Comparison of ENCODE assay signal across 18 cellular contexts in genomic region chr17:82127704-82128103, GRCh38. TPM values are rescaled to one million over a fixed set of nuclear protein-coding genes. Genes with fewer than 3 reads are reported as not detected.
A peak's percentile ranks its signal among the peaks of the same experiment; 100 is the strongest.
DNase-seq lines count a peak whose midpoint lies in the region; ATAC-seq and TF ChIP-seq lines count a peak whose summit lies in the region.
"Had no signal": no experiment of that assay in that cellular context is flagged by ENCODE, and none has a peak within 500 bp of the region (broad histone marks: within the 10 kb centered on the region; RNA-seq: fewer than 3 reads in every experiment).

No MANE protein-coding gene starts in this region.

- peaks cover 30% of the 10 kb centered on the region for H3K4me1 Mint-ChIP-seq in activated CD4-positive, alpha-beta memory T cell treated with anti-CD3 and anti-CD28 coated beads, Interleukin-2, amount 10 ng/mL, durations not matched to agents 7 days and 5 days
- peaks cover 29 to 77% (median 59%) of the 10 kb centered on the region in 7 donors for H3K4me1 Mint-ChIP-seq in naive thymus-derived CD4-positive, alpha-beta T cell

- TF ChIP-seq CTCF in DND-41 (IDR thresholded peaks at IDR 0.05; ENCODE audit: borderline replicate concordance, extremely low read depth, low read length, poor library complexity, severe bottlenecking) (no peak), omental fat pad (IDR thresholded peaks at IDR 0.05) (no peak)

- no peak overlapping the region for H3K4me3 ChIP-seq in DND-41 (ENCODE audit: low read depth in 1 of 2, low read length in 2 of 2)
- H3K4me3 ChIP-seq in naive thymus-derived CD4-positive, alpha-beta T cell (ENCODE audit: low read length) = peak overlapping the region; percentile 23
- H3K4me3 ChIP-seq: coronary artery, suprapubic skin had no signal

- no peaks in the 10 kb centered on the region for H3K9me3 ChIP-seq in DND-41 (ENCODE audit: insufficient read depth, low read length, severe bottlenecking)
- no peaks in the 10 kb centered on the region for H3K9me3 ChIP-seq in naive thymus-derived CD4-positive, alpha-beta T cell (ENCODE audit: control insufficient read depth in 2 of 3, low read length in 3 of 3)
- H3K9me3 ChIP-seq: suprapubic skin had no signal

- POLR2A ChIA-PET in activated CD4-positive, alpha-beta memory T cell treated with anti-CD3 and anti-CD28 coated beads, Interleukin-2, amount 10 ng/mL, durations not matched to agents 7 days and 5 days (lab: Charles Lee) = interaction anchor here (1.4 to 3.4 kb wide), 4 partner anchors 21 to 97 kb away, joined by 5 to 21 read pairs (median 7); partner anchors contain the start of gene DCXR
- POLR2A ChIA-PET in naive thymus-derived CD4-positive, alpha-beta T cell (lab: Charles Lee) = interaction anchor here (0.6 to 3.2 kb wide), 12 partner anchors 9 to 445 kb away, joined by 3 to 28 read pairs (median 6); partner anchors contain the start of genes DCXR, DUS1L, FASN and FOXK2

- H3K27ac Mint-ChIP-seq in activated CD4-positive, alpha-beta memory T cell treated with anti-CD3 and anti-CD28 coated beads, Interleukin-2, amount 10 ng/mL, durations not matched to agents 7 days and 5 days = peak overlapping the region; percentile 95
- peak overlapping the region; percentile 93 to 100 (median 98) for H3K27ac Mint-ChIP-seq in naive thymus-derived CD4-positive, alpha-beta T cell

- H2AFZ ChIP-seq in DND-41 (ENCODE audit: low read depth, low read length) = no peak overlapping the region

- H3K79me2 ChIP-seq in DND-41 (ENCODE audit: insufficient read depth, low read length) = no peaks in the 10 kb centered on the region

- no peak overlapping the region for H3K4me3 Mint-ChIP-seq in activated CD4-positive, alpha-beta memory T cell treated with anti-CD3 and anti-CD28 coated beads, Interleukin-2, amount 10 ng/mL, durations not matched to agents 7 days and 5 days
- H3K4me3 Mint-ChIP-seq in naive thymus-derived CD4-positive, alpha-beta T cell = peak overlapping the region; percentile 71 to 87 (median 84)

- no peaks in the 10 kb centered on the region for H3K9me3 Mint-ChIP-seq in activated CD4-positive, alpha-beta memory T cell treated with anti-CD3 and anti-CD28 coated beads, Interleukin-2, amount 10 ng/mL, durations not matched to agents 7 days and 5 days
- H3K9me3 Mint-ChIP-seq in naive thymus-derived CD4-positive, alpha-beta T cell = peaks cover 0 to 6% (median 0%) of the 10 kb centered on the region in 11 donors

- peaks cover 11% of the 10 kb centered on the region; the same call in 1 of the 2 replicates for H3K36me3 ChIP-seq in DND-41 (ENCODE audit: insufficient read depth, low read length)
- H3K36me3 ChIP-seq in naive thymus-derived CD4-positive, alpha-beta T cell (ENCODE audit: control insufficient read depth in 2 of 3, insufficient read depth in 3 of 3, low read length in 3 of 3) = no peaks in the 10 kb centered on the region
- H3K36me3 ChIP-seq: brain microvascular endothelial cell had no signal

- intact Hi-C loops in naive thymus-derived CD4-positive, alpha-beta T cell (cut with micrococcal nuclease) = loop anchor here (1.0 to 10.0 kb wide), 6 partner anchors 21 to 193 kb away; partner anchors contain the start of gene CCDC57 (in 1 of the 2)

- peaks cover 6% of the 10 kb centered on the region for H4K20me1 ChIP-seq in DND-41 (ENCODE audit: insufficient read depth, low read length)

- ATAC-seq in DND-41 (ENCODE audit: insufficient read depth, low read depth) = no peak
- ATAC-seq in naive thymus-derived CD4-positive, alpha-beta T cell = peak; percentile 17
- no peak for ATAC-seq in omental fat pad (ENCODE audit: low FRiP score)

- no peaks in the 10 kb centered on the region for H3K36me3 Mint-ChIP-seq in activated CD4-positive, alpha-beta memory T cell treated with anti-CD3 and anti-CD28 coated beads, Interleukin-2, amount 10 ng/mL, durations not matched to agents 7 days and 5 days (ENCODE audit: low read depth)
- H3K36me3 Mint-ChIP-seq in naive thymus-derived CD4-positive, alpha-beta T cell = peaks cover 0 to 13% (median 3%) of the 10 kb centered on the region in 5 donors

- peak overlapping the region; percentile 67 for H3K27ac ChIP-seq in DND-41 (ENCODE audit: low read length)
- H3K27ac ChIP-seq in naive thymus-derived CD4-positive, alpha-beta T cell (ENCODE audit: low read depth, low read length) = peak overlapping the region; percentile 97
- H3K27ac ChIP-seq: brain microvascular endothelial cell, coronary artery, KMS-11, suprapubic skin, VCaP had no signal

- peaks cover 24% of the 10 kb centered on the region for H3K4me1 ChIP-seq in DND-41 (ENCODE audit: insufficient read depth, low read length)
- peaks cover 36 to 68% of the 10 kb centered on the region in 2 donors for H3K4me1 ChIP-seq in naive thymus-derived CD4-positive, alpha-beta T cell (ENCODE audit: control insufficient read depth in 2 of 2, insufficient read depth in 2 of 2, low read length in 2 of 2)

- H3K27me3 Mint-ChIP-seq in activated CD4-positive, alpha-beta memory T cell treated with anti-CD3 and anti-CD28 coated beads, Interleukin-2, amount 10 ng/mL, durations not matched to agents 7 days and 5 days = no peaks in the 10 kb centered on the region
- H3K27me3 Mint-ChIP-seq in naive thymus-derived CD4-positive, alpha-beta T cell = no peaks in the 10 kb centered on the region

- CTCF ChIA-PET in activated CD4-positive, alpha-beta memory T cell treated with anti-CD3 and anti-CD28 coated beads, Interleukin-2, amount 10 ng/mL, durations not matched to agents 7 days and 5 days (lab: Charles Lee) = no interaction called here
- CTCF ChIA-PET in naive thymus-derived CD4-positive, alpha-beta T cell (lab: Charles Lee) = interaction anchor here (1.0 to 2.3 kb wide), 5 partner anchors 16 to 29 kb away, joined by 3 to 12 read pairs (median 8); partner anchors contain the start of gene FASN

- no peaks in the 10 kb centered on the region for H3K27me3 ChIP-seq in DND-41 (ENCODE audit: insufficient read depth, low read length, poor library complexity)
- no peaks in the 10 kb centered on the region for H3K27me3 ChIP-seq in naive thymus-derived CD4-positive, alpha-beta T cell (ENCODE audit: control insufficient read depth in 2 of 2, insufficient read depth in 2 of 2, low read length in 2 of 2)
- H3K27me3 ChIP-seq: brain microvascular endothelial cell, suprapubic skin had no signal

- H3K4me2 ChIP-seq in DND-41 (ENCODE audit: insufficient read depth, low read length) = peak overlapping the region; percentile 61; the same call in 1 of the 2 replicates
- H3K4me2 ChIP-seq: KMS-11 had no signal

- DNase-seq in activated T-cell treated with anti-CD3 and anti-CD28 coated beads, Interleukin-2, amount 50 U/mL, for 1 hour = peak; percentile 61
- DNase-seq in activated T-cell treated with anti-CD3 and anti-CD28 coated beads for 4 hours (no peak), DND-41 (no peak), omental fat pad (ENCODE audit: low spot score) (no peak), NCI-H524 treated with DMSO at 0.1 percent for 48 hours (lab: John Stamatoyannopoulos, UW) (no peak), H4 (ENCODE audit: low spot score) (no peak)
- no peak for DNase-seq in activated CD4-positive, alpha-beta memory T cell treated with anti-CD3 and anti-CD28 coated beads, Interleukin-2, amount 10 ng/mL, durations not matched to agents 7 days and 5 days
- DNase-seq in naive thymus-derived CD4-positive, alpha-beta T cell = peak in 7 of 9 donors; percentile 71 to 78 (median 75)
- DNase-seq: brain microvascular endothelial cell; NCI-H2029 treated with DMSO at 0.1 percent for 48 hours; NCI-H446 treated with DMSO at 0.1 percent for 48 hours; NK-92 treated with Interleukin-12 subunit alpha and Interleukin-12 subunit beta, amount 100 ng/mL, for 24 hours; nucleus accumbens; SW 1271 had no signal

- peak overlapping the region; percentile 6; the same call in 1 of the 2 replicates for H3K9ac ChIP-seq in DND-41 (ENCODE audit: low read depth, low read length)
- H3K9ac ChIP-seq: KMS-11 had no signal

RNA-seq across cellular contexts. Expression of gene FASN, which starts 29.7 kb away (rescaled TPM):
- 100 to 1,000 TPM; 181 to 191 TPM for total RNA-seq in activated CD4-positive, alpha-beta memory T cell treated with anti-CD3 and anti-CD28 coated beads, Interleukin-2, amount 10 ng/mL, durations not matched to agents 7 days and 5 days
- 100 to 1,000 TPM in 2 of 5 experiments, 10 to 100 TPM in 3; 24.3 to 168 (median 59.0) TPM for total RNA-seq in naive thymus-derived CD4-positive, alpha-beta T cell
- polyA plus RNA-seq in naive thymus-derived CD4-positive, alpha-beta T cell = 1 to 10 TPM in 1 of 2 donors, under 1 TPM in 1; 0.96 to 1.5 TPM
- total RNA-seq in omental fat pad = 1,000 to 10,000 TPM in 1 of 4 donors, 100 to 1,000 TPM in 3; 313 to 1,522 (median 467) TPM
- total RNA-seq in H4 (2014; rRNA removed; shearing (Covaris generic)) = 36.7 and 48.7 TPM in 2 replicates

Comparison
In these comparisons a context has a peak if more than half of its experiments do, and no peak if none do; other contexts are left out.
1. DNase-seq: peak in activated T-cell treated with anti-CD3 and anti-CD28 coated beads, Interleukin-2, amount 50 U/mL, for 1 hour (single experiment) and naive thymus-derived CD4-positive, alpha-beta T cell (7 of 9); none in activated T-cell treated with anti-CD3 and anti-CD28 coated beads for 4 hours (single experiment), DND-41 (single experiment), activated CD4-positive, alpha-beta memory T cell treated with anti-CD3 and anti-CD28 coated beads, Interleukin-2, amount 10 ng/mL, durations not matched to agents 7 days and 5 days (single experiment), omental fat pad (single experiment), NCI-H524 treated with DMSO at 0.1 percent for 48 hours (single experiment) and H4 (single experiment).